Comparison of ENCODE assay signal across 17 cellular contexts in genomic region chr2:175576270-175576669, GRCh38.
DNase-seq lines count a peak whose midpoint lies in the region; ATAC-seq and TF ChIP-seq lines count a peak whose summit lies in the region.
"Had no signal": no experiment of that assay in that cellular context is flagged by ENCODE, and none has a peak within 500 bp of the region (broad histone marks: within the 10 kb centered on the region; RNA-seq: fewer than 3 reads in every experiment).

No MANE protein-coding gene starts in this region.

- H3K9ac ChIP-seq in Loucy (ENCODE audit: low read depth, low read length, poor library complexity, severe bottlenecking): peak overlapping the region; percentile 62
- no peak overlapping the region for H3K9ac ChIP-seq in parathyroid adenoma

- ATAC-seq in GM19351 (IDR thresholded peaks at IDR 0.05; ENCODE audit: unreplicated experiment): peak; percentile 11
- peak; percentile 13 for ATAC-seq in HG02759 (IDR thresholded peaks at IDR 0.05; ENCODE audit: unreplicated experiment)
- ATAC-seq: activated T-cell treated with anti-CD3 and anti-CD28 coated beads, Interleukin-2, amount 50 U/mL, for 4 hours; HCT116; left colon; Panc1; T-helper 17 cell had no signal

- H3K9me3 Mint-ChIP-seq in glutamatergic neuron (ENCODE audit: unreplicated experiment): no peaks in the 10 kb centered on the region
- H3K9me3 Mint-ChIP-seq: activated naive CD4-positive, alpha-beta T cell treated with anti-CD3 and anti-CD28 coated beads for 36 hours; activated T-cell treated with anti-CD3 and anti-CD28 coated beads, Interleukin-2, amount 50 U/mL, for 4 hours had no signal

- TF ChIP-seq CTCF in Loucy (conservative IDR thresholded peaks at IDR 0.05; ENCODE audit: low read length) (no peak; the same call in 1 of the 2 replicates), parathyroid adenoma (IDR thresholded peaks at IDR 0.05) (no peak), glutamatergic neuron (IDR thresholded peaks at IDR 0.05; ENCODE audit: partially characterized antibody, unreplicated experiment) (no peak)

- H3K79me2 ChIP-seq in Loucy (ENCODE audit: insufficient read depth, low read length) (no peaks in the 10 kb centered on the region), parathyroid adenoma (no peaks in the 10 kb centered on the region)

- H3F3A ChIP-seq in Loucy (ENCODE audit: low read depth): peaks cover 13% of the 10 kb centered on the region; the same call in 1 of the 2 replicates

- H3K9me2 ChIP-seq in Loucy (replicated peaks; ENCODE audit: low read depth, low read length): no peaks in the 10 kb centered on the region

- H3K9me3 ChIP-seq in Loucy (ENCODE audit: insufficient read depth, low read depth, low read length): no peaks in the 10 kb centered on the region
- H3K9me3 ChIP-seq in parathyroid adenoma (ENCODE audit: control insufficient read depth, low read length): no peaks in the 10 kb centered on the region
- H3K9me3 ChIP-seq: SJSA1 had no signal

- peak overlapping the region; percentile 37 for H2AFZ ChIP-seq in Loucy (ENCODE audit: low read length)
- peak overlapping the region; percentile 66 for H2AFZ ChIP-seq in parathyroid adenoma

- H3K4me1 Mint-ChIP-seq in glutamatergic neuron (ENCODE audit: low read depth, unreplicated experiment): peaks cover 6% of the 10 kb centered on the region

- no peak overlapping the region for H3K27ac Mint-ChIP-seq in glutamatergic neuron (ENCODE audit: unreplicated experiment)
- H3K27ac Mint-ChIP-seq: activated naive CD4-positive, alpha-beta T cell treated with anti-CD3 and anti-CD28 coated beads for 36 hours; T-helper 17 cell had no signal

- H3K36me3 Mint-ChIP-seq in glutamatergic neuron (ENCODE audit: unreplicated experiment): peaks cover 5% of the 10 kb centered on the region

- no peak overlapping the region for H3K4me3 Mint-ChIP-seq in glutamatergic neuron (ENCODE audit: unreplicated experiment)
- H3K4me3 Mint-ChIP-seq: activated naive CD4-positive, alpha-beta T cell treated with anti-CD3 and anti-CD28 coated beads for 36 hours; activated T-cell treated with anti-CD3 and anti-CD28 coated beads, Interleukin-2, amount 50 U/mL, for 4 hours; T-helper 17 cell had no signal

- H3K27ac ChIP-seq in parathyroid adenoma: peak overlapping the region; percentile 74
- H3K27ac ChIP-seq: SJSA1 had no signal

- no peaks in the 10 kb centered on the region for H3K27me3 ChIP-seq in Loucy (ENCODE audit: insufficient read depth, low read length, poor library complexity, severe bottlenecking)
- no peaks in the 10 kb centered on the region for H3K27me3 ChIP-seq in parathyroid adenoma (ENCODE audit: control insufficient read depth, insufficient read depth, low read length)
- H3K27me3 ChIP-seq: SJSA1 had no signal

- H3K4me3 ChIP-seq in Loucy (ENCODE audit: low read length, poor library complexity, severe bottlenecking): peak overlapping the region; percentile 64
- H3K4me3 ChIP-seq in parathyroid adenoma (ENCODE audit: low read depth, low read length): no peak overlapping the region
- H3K4me3 ChIP-seq: SJSA1 had no signal

- H3K4me1 ChIP-seq in Loucy (ENCODE audit: insufficient read depth, low read length, poor library complexity, severe bottlenecking): peaks cover 30% of the 10 kb centered on the region
- H3K4me1 ChIP-seq in parathyroid adenoma: peaks cover 28% of the 10 kb centered on the region
- H3K4me1 ChIP-seq: SJSA1 had no signal

- H4K20me1 ChIP-seq in Loucy (ENCODE audit: insufficient read depth, low read length, poor library complexity, severe bottlenecking): no peaks in the 10 kb centered on the region

- H3K36me3 ChIP-seq in Loucy (ENCODE audit: insufficient read depth, low read length) (no peaks in the 10 kb centered on the region), parathyroid adenoma (ENCODE audit: control insufficient read depth, insufficient read depth, low read length) (no peaks in the 10 kb centered on the region)
- H3K36me3 ChIP-seq: SJSA1 had no signal

- H3K4me2 ChIP-seq in Loucy (ENCODE audit: low read depth, low read length, poor library complexity, severe bottlenecking): peak overlapping the region; percentile 87
- peak overlapping the region; percentile 69 for H3K4me2 ChIP-seq in parathyroid adenoma (ENCODE audit: low read length)

- H3K27me3 Mint-ChIP-seq in glutamatergic neuron (ENCODE audit: unreplicated experiment): peaks cover 3% of the 10 kb centered on the region

- DNase-seq in glutamatergic neuron: no peak
- DNase-seq in NCI-H2081 (lab: John Stamatoyannopoulos, UW): no peak
- DNase-seq in stimulated activated CD4-positive, alpha-beta T cell treated with anti-CD3 and anti-CD28 coated beads, Interleukin-4, amount 100 ng/mL, for 4 hours: no peak
- DNase-seq: activated CD4-positive, alpha-beta T cell treated with anti-CD3 and anti-CD28 coated beads, Interleukin-2, amount 50 U/mL, for 48 hours; activated naive CD4-positive, alpha-beta T cell treated with anti-CD3 and anti-CD28 coated beads for 36 hours; activated T-cell treated with anti-CD3 and anti-CD28 coated beads, Interleukin-2, amount 50 U/mL, for 4 hours; effector CD4-positive, alpha-beta T cell; EL; left colon; T-helper 17 cell had no signal
